In the genomic region with DNA sequence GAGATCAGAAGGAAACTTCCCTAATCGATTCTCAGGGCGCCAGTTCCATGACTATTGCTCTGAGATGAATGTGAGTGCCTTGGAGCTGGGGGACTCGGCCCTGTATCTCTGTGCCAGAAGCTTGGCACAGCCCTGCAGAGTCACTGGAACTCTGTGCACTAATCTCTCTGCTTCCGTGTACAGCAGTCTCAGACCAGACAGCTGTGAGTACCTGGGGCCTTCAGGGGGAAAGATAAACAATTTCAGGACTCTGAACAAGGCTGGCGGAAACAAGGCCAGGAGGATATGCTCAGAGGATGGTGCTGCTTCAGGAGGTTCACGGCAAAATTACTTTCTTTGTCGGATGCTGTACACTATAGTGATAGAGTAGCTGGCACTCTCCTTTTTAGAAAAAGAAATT, we compare ENCODE assay signal across 30 cellular contexts.
DNase-seq lines count a peak whose midpoint lies in the region; ATAC-seq and TF ChIP-seq lines count a peak whose summit lies in the region.
"Had no signal": no experiment of that assay in that cellular context is flagged by ENCODE, and none has a peak within 500 bp of the region (broad histone marks: within the 10 kb centered on the region; RNA-seq: fewer than 3 reads in every experiment).

No MANE protein-coding gene starts in this region.

- TF ChIP-seq POLR2A in gastrocnemius medialis (IDR thresholded peaks at IDR 0.05), result no peak

- H3K27ac Mint-ChIP-seq in nephron, result peak overlapping the region in 2 of 3 experiments; percentile 42 to 71
- no peak overlapping the region for H3K27ac Mint-ChIP-seq in stimulated activated memory B cell treated with anti-CD40 and anti-IgM and Interleukin-4, amounts not matched to agents 10 μg/mL and 1 μg/mL and 100 μg/mL, for 72 hours
- H3K27ac Mint-ChIP-seq: activated B cell treated with CpG ODN at 0.5 μM for 24 hours; natural killer cell; T-helper 1 cell treated with Interleukin-12 subunit alpha and Interleukin-12 subunit beta and Interleukin-4 antibody, amounts not matched to agents 30 μg/mL and 1 μg/mL, for 36 hours had no signal

- peak overlapping the region; percentile 48 for H3K9ac ChIP-seq in endocrine pancreas (ENCODE audit: control insufficient read depth, insufficient read depth, low read length)

- H3K27me3 ChIP-seq in endocrine pancreas (ENCODE audit: control insufficient read depth, insufficient read depth, low read length) (no peaks in the 10 kb centered on the region), gastrocnemius medialis (no peaks in the 10 kb centered on the region), upper lobe of right lung (no peaks in the 10 kb centered on the region)
- H3K27me3 ChIP-seq: cardiac muscle cell, colonic mucosa had no signal

- H3K4me3 Mint-ChIP-seq in nephron, result no peak overlapping the region
- no peak overlapping the region for H3K4me3 Mint-ChIP-seq in stimulated activated memory B cell treated with anti-CD40 and anti-IgM and Interleukin-4, amounts not matched to agents 10 μg/mL and 1 μg/mL and 100 μg/mL, for 72 hours
- H3K4me3 Mint-ChIP-seq: activated B cell treated with CpG ODN at 0.5 μM for 24 hours; natural killer cell; T-helper 1 cell treated with Interleukin-12 subunit alpha and Interleukin-12 subunit beta and Interleukin-4 antibody, amounts not matched to agents 30 μg/mL and 1 μg/mL, for 36 hours had no signal

- no peaks in the 10 kb centered on the region for H3K9me3 Mint-ChIP-seq in nephron
- no peaks in the 10 kb centered on the region for H3K9me3 Mint-ChIP-seq in stimulated activated memory B cell treated with anti-CD40 and anti-IgM and Interleukin-4, amounts not matched to agents 10 μg/mL and 1 μg/mL and 100 μg/mL, for 72 hours
- H3K9me3 Mint-ChIP-seq: activated B cell treated with CpG ODN at 0.5 μM for 24 hours; natural killer cell; T-helper 1 cell treated with Interleukin-12 subunit alpha and Interleukin-12 subunit beta and Interleukin-4 antibody, amounts not matched to agents 30 μg/mL and 1 μg/mL, for 36 hours had no signal

- peaks cover 25% of the 10 kb centered on the region for H3K4me1 Mint-ChIP-seq in nephron
- peaks cover 5% of the 10 kb centered on the region for H3K4me1 Mint-ChIP-seq in stimulated activated memory B cell treated with anti-CD40 and anti-IgM and Interleukin-4, amounts not matched to agents 10 μg/mL and 1 μg/mL and 100 μg/mL, for 72 hours

- H3K9me3 ChIP-seq in endocrine pancreas (ENCODE audit: control insufficient read depth, low read length) (no peaks in the 10 kb centered on the region), gastrocnemius medialis (no peaks in the 10 kb centered on the region), upper lobe of right lung (no peaks in the 10 kb centered on the region)
- H3K9me3 ChIP-seq: Caco-2, colonic mucosa, HAP-1 had no signal

- DNase-seq in NCI-H748 (lab: John Stamatoyannopoulos, UW; ENCODE audit: unreplicated experiment), result peak; percentile 21
- DNase-seq in NCI-H748 treated with DMSO at 0.1 percent for 48 hours (lab: John Stamatoyannopoulos, UW), result no peak
- peak; percentile 71 for DNase-seq in NCI-H82 (lab: John Stamatoyannopoulos, UW)
- DNase-seq in gastrocnemius medialis, result no peak
- no peak for DNase-seq in upper lobe of right lung
- DNase-seq: activated B cell treated with CpG ODN at 0.5 μM for 24 hours; activated CD4-positive, alpha-beta T cell treated with anti-CD3 and anti-CD28 coated beads, Interleukin-2, amount 50 U/mL, for 1 hour; activated CD8-positive, alpha-beta memory T cell treated with anti-CD3 and anti-CD28 coated beads, Interleukin-2, amount 50 U/mL, for 4 hours; activated naive CD4-positive, alpha-beta T cell treated with Interleukin-2 at 50 U/mL for 16 hours; aorta; Caco-2; colonic mucosa; DMS79; effector CD4-positive, alpha-beta T cell; GF-D8; islet precursor cell; midbrain; natural killer cell; NCI-H1436 treated with DMSO at 0.1 percent for 48 hours; NCI-H774; OCI-M1; stimulated activated naive CD4-positive, alpha-beta T cell treated with Interleukin-2 at 50 U/mL for 16 hours had no signal

- no peaks in the 10 kb centered on the region for H3K4me1 ChIP-seq in endocrine pancreas (ENCODE audit: control insufficient read depth, insufficient read depth, low read length)
- H3K4me1 ChIP-seq in gastrocnemius medialis, result peaks cover 0 to 7% of the 10 kb centered on the region in 2 donors
- no peaks in the 10 kb centered on the region for H3K4me1 ChIP-seq in upper lobe of right lung
- H3K4me1 ChIP-seq: colonic mucosa, HAP-1 had no signal

- no peak overlapping the region for H3K4me3 ChIP-seq in endocrine pancreas (ENCODE audit: control insufficient read depth, insufficient read depth, low read length)
- no peak overlapping the region for H3K4me3 ChIP-seq in gastrocnemius medialis
- H3K4me3 ChIP-seq in upper lobe of right lung, result no peak overlapping the region
- H3K4me3 ChIP-seq: cardiac muscle cell, colonic mucosa, HAP-1 had no signal

- in situ Hi-C loops in gastrocnemius medialis (cut with MboI; ENCODE audit: low sequenced_read_pairs in 4 of 4), result no loop called here

- H3K27ac ChIP-seq in gastrocnemius medialis, result no peak overlapping the region
- no peak overlapping the region for H3K27ac ChIP-seq in upper lobe of right lung
- H3K27ac ChIP-seq: C4-2B, cardiac muscle cell, colonic mucosa had no signal

- intact Hi-C loops in gastrocnemius medialis (cut with DNase I; ENCODE audit: low total_unique reads), result no loop called here
- intact Hi-C loops in upper lobe of right lung (cut with DNase I), result no loop called here

- no peaks in the 10 kb centered on the region for H3K36me3 ChIP-seq in endocrine pancreas (ENCODE audit: control insufficient read depth, insufficient read depth, low read length)
- no peaks in the 10 kb centered on the region for H3K36me3 ChIP-seq in gastrocnemius medialis
- H3K36me3 ChIP-seq in upper lobe of right lung, result no peaks in the 10 kb centered on the region
- H3K36me3 ChIP-seq: cardiac muscle cell, colonic mucosa, HAP-1 had no signal

- ATAC-seq in gastrocnemius medialis (no peak), upper lobe of right lung (no peak)
- ATAC-seq in stimulated activated memory B cell treated with anti-CD40 and anti-IgM and Interleukin-4, amounts not matched to agents 10 μg/mL and 1 μg/mL and 100 μg/mL, for 72 hours, result no peak
- ATAC-seq: natural killer cell, SK-N-SH treated with all-trans-retinoic acid at 6 μM for 48 hours had no signal

- no peak for TF ChIP-seq CTCF in nephron (IDR thresholded peaks at IDR 0.05; ENCODE audit: unreplicated experiment in 3 of 3)
- no peak for TF ChIP-seq CTCF in gastrocnemius medialis (IDR thresholded peaks at IDR 0.05 in 4 of 5, conservative IDR thresholded peaks at IDR 0.05 in 1 of 5)
- TF ChIP-seq CTCF in upper lobe of right lung (IDR thresholded peaks at IDR 0.05), result no peak

- no peaks in the 10 kb centered on the region for H3K36me3 Mint-ChIP-seq in nephron (ENCODE audit: low read depth)
- no peaks in the 10 kb centered on the region for H3K36me3 Mint-ChIP-seq in stimulated activated memory B cell treated with anti-CD40 and anti-IgM and Interleukin-4, amounts not matched to agents 10 μg/mL and 1 μg/mL and 100 μg/mL, for 72 hours
- H3K36me3 Mint-ChIP-seq: natural killer cell had no signal

- no peaks in the 10 kb centered on the region for H3K27me3 Mint-ChIP-seq in nephron (ENCODE audit: low read depth)
- peaks cover 7% of the 10 kb centered on the region for H3K27me3 Mint-ChIP-seq in stimulated activated memory B cell treated with anti-CD40 and anti-IgM and Interleukin-4, amounts not matched to agents 10 μg/mL and 1 μg/mL and 100 μg/mL, for 72 hours

Comparison
In these comparisons a context has a peak if more than half of its experiments do, and no peak if none do; other contexts are left out.
1. DNase-seq: peak in NCI-H748 (single experiment) and NCI-H82 (single experiment); none in NCI-H748 treated with DMSO at 0.1 percent for 48 hours (single experiment), gastrocnemius medialis (0 of 2) and upper lobe of right lung (single experiment).